In the genomic region with DNA sequence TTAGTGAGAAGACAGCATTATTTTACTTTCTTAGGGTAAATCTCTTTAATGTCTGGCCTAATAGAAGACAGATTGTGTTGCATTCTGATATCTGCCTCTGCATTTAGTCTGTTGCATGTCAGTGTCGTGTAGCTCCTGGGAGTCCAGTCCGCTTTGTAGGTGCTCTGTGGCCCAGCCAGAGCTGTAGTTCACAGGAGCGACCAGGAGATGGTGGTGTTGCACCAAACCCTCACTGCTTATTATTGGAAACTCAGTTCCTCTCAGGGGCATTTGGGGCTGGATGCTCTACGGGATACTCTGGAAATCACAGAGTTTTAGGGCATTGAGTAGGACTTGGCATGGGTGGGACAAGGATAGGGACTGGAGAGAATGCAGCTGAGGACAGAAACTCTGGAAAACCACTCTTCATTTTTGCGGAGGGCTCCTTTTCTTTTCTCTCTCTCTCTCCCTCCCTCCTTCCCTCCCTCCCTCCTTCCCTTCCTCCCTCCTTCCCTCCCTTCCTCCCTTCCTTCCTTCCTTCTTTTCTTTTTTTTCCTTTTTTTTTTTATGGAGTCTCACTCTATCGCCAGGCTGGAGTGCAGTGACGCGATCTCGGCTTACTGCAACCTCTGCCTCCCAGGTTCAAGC, we compare ENCODE assay signal across 8 cellular contexts. TPM values are rescaled to one million over a fixed set of nuclear protein-coding genes. Genes with fewer than 3 reads are reported as not detected.
DNase-seq lines count a peak whose midpoint lies in the region; ATAC-seq and TF ChIP-seq lines count a peak whose summit lies in the region.

No MANE protein-coding gene starts in this region.

- H3K27ac ChIP-seq in lower lobe of right lung: no peak overlapping the region

- DNase-seq in BE2C (peak; percentile 77), NCI-H748 (lab: John Stamatoyannopoulos, UW; ENCODE audit: unreplicated experiment) (peak; percentile 50), dermis microvascular lymphatic vessel endothelial cell (ENCODE audit: low read depth in 2 of 2) (peak; percentile 56 to 79), lower lobe of right lung (peak; percentile 70)
- DNase-seq in activated CD4-positive, alpha-beta T cell treated with anti-CD3 and anti-CD28 coated beads, Interleukin-2, amount 50 U/mL, for 1 hour: peak; percentile 67
- peak; percentile 48 to 49 for DNase-seq in stimulated activated CD8-positive, alpha-beta memory T cell treated with anti-CD3 and anti-CD28 coated beads, Interleukin-2, amount 100 ng/mL, for 1 hour (ENCODE audit: low read depth in 2 of 2)

- no peaks in the 10 kb centered on the region for H3K36me3 ChIP-seq in BE2C
- peaks cover 8% of the 10 kb centered on the region for H3K36me3 ChIP-seq in lower lobe of right lung

- TF ChIP-seq CTCF in BE2C (IDR thresholded peaks at IDR 0.05; ENCODE audit: low read depth, low read length) (peak; percentile 98), lower lobe of right lung (IDR thresholded peaks at IDR 0.05) (peak; percentile 93)

- H3K9me3 ChIP-seq in BE2C (no peaks in the 10 kb centered on the region), lower lobe of right lung (no peaks in the 10 kb centered on the region)

- no peaks in the 10 kb centered on the region for H3K27me3 ChIP-seq in BE2C
- H3K27me3 ChIP-seq in lower lobe of right lung (ENCODE audit: low read depth): no peaks in the 10 kb centered on the region

- intact Hi-C loops in lower lobe of right lung (cut with DNase I): no loop called here

- H3K4me3 ChIP-seq in BE2C (ENCODE audit: low read depth, low read length) (no peak overlapping the region), lower lobe of right lung (no peak overlapping the region)

- H3K4me1 ChIP-seq in BE2C (no peaks in the 10 kb centered on the region), lower lobe of right lung (peaks cover 32% of the 10 kb centered on the region)

- ATAC-seq in GM21360 (IDR thresholded peaks at IDR 0.05; ENCODE audit: unreplicated experiment) (peak; percentile 59), lower lobe of right lung (peak; percentile 78 to 79), GM19023 (IDR thresholded peaks at IDR 0.05; ENCODE audit: unreplicated experiment) (no peak)

RNA-seq across cellular contexts. Expression of a gene that starts 21.7 kb away (rescaled TPM):
- polyA plus RNA-seq in BE2C (2012; ENCODE audit: insufficient read depth, insufficient read length, low read depth): 6.1 TPM
- total RNA-seq in dermis microvascular lymphatic vessel endothelial cell (0.13 and 0.38 TPM in 2 replicates), lower lobe of right lung (6.8 TPM)

RNA-seq across cellular contexts. Expression of a gene that starts 57.4 kb away (rescaled TPM):
- polyA plus RNA-seq in BE2C (2012; ENCODE audit: insufficient read depth, insufficient read length, low read depth): 1.7 TPM
- 0.13 TPM in 1 of 2 replicates, not detected in the other for total RNA-seq in dermis microvascular lymphatic vessel endothelial cell
- total RNA-seq in lower lobe of right lung: not detected
